ENCODE assay signal across 1 cellular context in genomic region chr5:151016700-151017099, GRCh38.
TF ChIP-seq lines count a peak whose summit lies in the region.

No MANE protein-coding gene starts in this region.

TF ChIP-seq in HepG2, 621 proteins besides CTCF, POLR2A, EP300 and RAD21 (continued from another document and continues in another):
- TF ChIP-seq, protein P1, sequence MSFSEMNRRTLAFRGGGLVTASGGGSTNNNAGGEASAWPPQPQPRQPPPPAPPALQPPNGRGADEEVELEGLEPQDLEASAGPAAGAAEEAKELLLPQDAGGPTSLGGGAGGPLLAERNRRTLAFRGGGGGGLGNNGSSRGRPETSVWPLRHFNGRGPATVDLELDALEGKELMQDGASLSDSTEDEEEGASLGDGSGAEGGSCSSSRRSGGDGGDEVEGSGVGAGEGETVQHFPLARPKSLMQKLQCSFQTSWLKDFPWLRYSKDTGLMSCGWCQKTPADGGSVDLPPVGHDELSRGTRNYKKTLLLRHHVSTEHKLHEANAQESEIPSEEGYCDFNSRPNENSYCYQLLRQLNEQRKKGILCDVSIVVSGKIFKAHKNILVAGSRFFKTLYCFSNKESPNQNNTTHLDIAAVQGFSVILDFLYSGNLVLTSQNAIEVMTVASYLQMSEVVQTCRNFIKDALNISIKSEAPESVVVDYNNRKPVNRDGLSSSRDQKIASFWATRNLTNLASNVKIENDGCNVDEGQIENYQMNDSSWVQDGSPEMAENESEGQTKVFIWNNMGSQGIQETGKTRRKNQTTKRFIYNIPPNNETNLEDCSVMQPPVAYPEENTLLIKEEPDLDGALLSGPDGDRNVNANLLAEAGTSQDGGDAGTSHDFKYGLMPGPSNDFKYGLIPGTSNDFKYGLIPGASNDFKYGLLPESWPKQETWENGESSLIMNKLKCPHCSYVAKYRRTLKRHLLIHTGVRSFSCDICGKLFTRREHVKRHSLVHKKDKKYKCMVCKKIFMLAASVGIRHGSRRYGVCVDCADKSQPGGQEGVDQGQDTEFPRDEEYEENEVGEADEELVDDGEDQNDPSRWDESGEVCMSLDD (CRISPR knock-in tag; IDR thresholded peaks at IDR 0.05; ENCODE audit: borderline replicate concordance), result no peak
- TF ChIP-seq GATAD2A (CRISPR knock-in tag; IDR thresholded peaks at IDR 0.05), result 0 out of 2 replicates have a peak, but pooled peaks have one; percentile 56
- no peak for TF ChIP-seq MXD4 (CRISPR knock-in tag; IDR thresholded peaks at IDR 0.05)
- no peak for TF ChIP-seq ZMYM3 (CRISPR knock-in tag; IDR thresholded peaks at IDR 0.05)
- TF ChIP-seq BATF2 (CRISPR knock-in tag; IDR thresholded peaks at IDR 0.05), result no peak
- 0 out of 2 replicates have a peak, but pooled peaks have one; percentile 9 for TF ChIP-seq CREM (IDR thresholded peaks at IDR 0.05)
- TF ChIP-seq CREM (CRISPR knock-in tag; IDR thresholded peaks at IDR 0.05), result no peak
- TF ChIP-seq ETV6 (CRISPR knock-in tag; conservative IDR thresholded peaks at IDR 0.05), result no peak
- no peak for TF ChIP-seq ZNF224 (CRISPR knock-in tag; IDR thresholded peaks at IDR 0.05)
- no peak for TF ChIP-seq ZNF879 (CRISPR knock-in tag; IDR thresholded peaks at IDR 0.05)
- TF ChIP-seq MTA1 (CRISPR knock-in tag; IDR thresholded peaks at IDR 0.05; ENCODE audit: borderline replicate concordance), result no peak
- TF ChIP-seq ZNF563 (CRISPR knock-in tag; IDR thresholded peaks at IDR 0.05), result no peak
- no peak for TF ChIP-seq SATB2 (CRISPR knock-in tag; IDR thresholded peaks at IDR 0.05)
- TF ChIP-seq, protein P2, sequence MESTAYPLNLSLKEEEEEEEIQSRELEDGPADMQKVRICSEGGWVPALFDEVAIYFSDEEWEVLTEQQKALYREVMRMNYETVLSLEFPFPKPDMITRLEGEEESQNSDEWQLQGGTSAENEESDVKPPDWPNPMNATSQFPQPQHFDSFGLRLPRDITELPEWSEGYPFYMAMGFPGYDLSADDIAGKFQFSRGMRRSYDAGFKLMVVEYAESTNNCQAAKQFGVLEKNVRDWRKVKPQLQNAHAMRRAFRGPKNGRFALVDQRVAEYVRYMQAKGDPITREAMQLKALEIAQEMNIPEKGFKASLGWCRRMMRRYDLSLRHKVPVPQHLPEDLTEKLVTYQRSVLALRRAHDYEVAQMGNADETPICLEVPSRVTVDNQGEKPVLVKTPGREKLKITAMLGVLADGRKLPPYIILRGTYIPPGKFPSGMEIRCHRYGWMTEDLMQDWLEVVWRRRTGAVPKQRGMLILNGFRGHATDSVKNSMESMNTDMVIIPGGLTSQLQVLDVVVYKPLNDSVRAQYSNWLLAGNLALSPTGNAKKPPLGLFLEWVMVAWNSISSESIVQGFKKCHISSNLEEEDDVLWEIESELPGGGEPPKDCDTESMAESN (CRISPR knock-in tag; conservative IDR thresholded peaks at IDR 0.05), result no peak
- TF ChIP-seq, protein P3, sequence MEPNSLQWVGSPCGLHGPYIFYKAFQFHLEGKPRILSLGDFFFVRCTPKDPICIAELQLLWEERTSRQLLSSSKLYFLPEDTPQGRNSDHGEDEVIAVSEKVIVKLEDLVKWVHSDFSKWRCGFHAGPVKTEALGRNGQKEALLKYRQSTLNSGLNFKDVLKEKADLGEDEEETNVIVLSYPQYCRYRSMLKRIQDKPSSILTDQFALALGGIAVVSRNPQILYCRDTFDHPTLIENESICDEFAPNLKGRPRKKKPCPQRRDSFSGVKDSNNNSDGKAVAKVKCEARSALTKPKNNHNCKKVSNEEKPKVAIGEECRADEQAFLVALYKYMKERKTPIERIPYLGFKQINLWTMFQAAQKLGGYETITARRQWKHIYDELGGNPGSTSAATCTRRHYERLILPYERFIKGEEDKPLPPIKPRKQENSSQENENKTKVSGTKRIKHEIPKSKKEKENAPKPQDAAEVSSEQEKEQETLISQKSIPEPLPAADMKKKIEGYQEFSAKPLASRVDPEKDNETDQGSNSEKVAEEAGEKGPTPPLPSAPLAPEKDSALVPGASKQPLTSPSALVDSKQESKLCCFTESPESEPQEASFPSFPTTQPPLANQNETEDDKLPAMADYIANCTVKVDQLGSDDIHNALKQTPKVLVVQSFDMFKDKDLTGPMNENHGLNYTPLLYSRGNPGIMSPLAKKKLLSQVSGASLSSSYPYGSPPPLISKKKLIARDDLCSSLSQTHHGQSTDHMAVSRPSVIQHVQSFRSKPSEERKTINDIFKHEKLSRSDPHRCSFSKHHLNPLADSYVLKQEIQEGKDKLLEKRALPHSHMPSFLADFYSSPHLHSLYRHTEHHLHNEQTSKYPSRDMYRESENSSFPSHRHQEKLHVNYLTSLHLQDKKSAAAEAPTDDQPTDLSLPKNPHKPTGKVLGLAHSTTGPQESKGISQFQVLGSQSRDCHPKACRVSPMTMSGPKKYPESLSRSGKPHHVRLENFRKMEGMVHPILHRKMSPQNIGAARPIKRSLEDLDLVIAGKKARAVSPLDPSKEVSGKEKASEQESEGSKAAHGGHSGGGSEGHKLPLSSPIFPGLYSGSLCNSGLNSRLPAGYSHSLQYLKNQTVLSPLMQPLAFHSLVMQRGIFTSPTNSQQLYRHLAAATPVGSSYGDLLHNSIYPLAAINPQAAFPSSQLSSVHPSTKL (CRISPR knock-in tag; IDR thresholded peaks at IDR 0.05), result peak; percentile 36; the same call in 1 of the 2 replicates
- TF ChIP-seq ZKSCAN5 (CRISPR knock-in tag; IDR thresholded peaks at IDR 0.05), result no peak
- no peak for TF ChIP-seq GPBP1L1 (CRISPR knock-in tag; IDR thresholded peaks at IDR 0.05)
- TF ChIP-seq TAF15 (IDR thresholded peaks at IDR 0.05; ENCODE audit: low read depth, low read length, poor library complexity, severe bottlenecking), result no peak
- TF ChIP-seq ZSCAN12 (CRISPR knock-in tag; IDR thresholded peaks at IDR 0.05), result no peak
- peak; percentile 39; the same call in 1 of the 2 replicates for TF ChIP-seq TCF7 (IDR thresholded peaks at IDR 0.05; ENCODE audit: low read depth)
- no peak for TF ChIP-seq ZNF558 (CRISPR knock-in tag; IDR thresholded peaks at IDR 0.05; ENCODE audit: borderline replicate concordance)
- no peak for TF ChIP-seq PHF8 (CRISPR knock-in tag; IDR thresholded peaks at IDR 0.05)
- TF ChIP-seq ZNF331 (CRISPR knock-in tag; IDR thresholded peaks at IDR 0.05), result no peak
- no peak for TF ChIP-seq NR0B2 (CRISPR knock-in tag; IDR thresholded peaks at IDR 0.05)
- no peak for TF ChIP-seq ZNF160 (CRISPR knock-in tag; IDR thresholded peaks at IDR 0.05)
- no peak for TF ChIP-seq TMF1 (CRISPR knock-in tag; IDR thresholded peaks at IDR 0.05; ENCODE audit: low read depth)
- no peak for TF ChIP-seq TOPORS (CRISPR knock-in tag; IDR thresholded peaks at IDR 0.05)
- no peak for TF ChIP-seq HDAC1 (CRISPR knock-in tag; IDR thresholded peaks at IDR 0.05)
- TF ChIP-seq, protein P4, sequence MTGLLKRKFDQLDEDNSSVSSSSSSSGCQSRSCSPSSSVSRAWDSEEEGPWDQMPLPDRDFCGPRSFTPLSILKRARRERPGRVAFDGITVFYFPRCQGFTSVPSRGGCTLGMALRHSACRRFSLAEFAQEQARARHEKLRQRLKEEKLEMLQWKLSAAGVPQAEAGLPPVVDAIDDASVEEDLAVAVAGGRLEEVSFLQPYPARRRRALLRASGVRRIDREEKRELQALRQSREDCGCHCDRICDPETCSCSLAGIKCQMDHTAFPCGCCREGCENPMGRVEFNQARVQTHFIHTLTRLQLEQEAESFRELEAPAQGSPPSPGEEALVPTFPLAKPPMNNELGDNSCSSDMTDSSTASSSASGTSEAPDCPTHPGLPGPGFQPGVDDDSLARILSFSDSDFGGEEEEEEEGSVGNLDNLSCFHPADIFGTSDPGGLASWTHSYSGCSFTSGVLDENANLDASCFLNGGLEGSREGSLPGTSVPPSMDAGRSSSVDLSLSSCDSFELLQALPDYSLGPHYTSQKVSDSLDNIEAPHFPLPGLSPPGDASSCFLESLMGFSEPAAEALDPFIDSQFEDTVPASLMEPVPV (CRISPR knock-in tag; IDR thresholded peaks at IDR 0.05), result no peak
- no peak for TF ChIP-seq PHF5A (CRISPR knock-in tag; IDR thresholded peaks at IDR 0.05; ENCODE audit: low read depth, unreplicated experiment)
- TF ChIP-seq CEBPG (CRISPR knock-in tag; IDR thresholded peaks at IDR 0.05), result peak; percentile 78
- TF ChIP-seq ATF7-NPFF (CRISPR knock-in tag; IDR thresholded peaks at IDR 0.05; ENCODE audit: low read depth), result no peak
- TF ChIP-seq PCBP2 (optimal IDR thresholded peaks at IDR 0.05; ENCODE audit: low read depth, low read length, poor library complexity, severe bottlenecking), result no peak
- no peak for TF ChIP-seq SYNCRIP (IDR thresholded peaks at IDR 0.05; ENCODE audit: insufficient read depth, low read depth, low read length)
- TF ChIP-seq PBX3 (CRISPR knock-in tag; IDR thresholded peaks at IDR 0.05; ENCODE audit: borderline replicate concordance), result no peak
- TF ChIP-seq PRPF4 (IDR thresholded peaks at IDR 0.05; ENCODE audit: low read depth, low read length, poor library complexity, severe bottlenecking), result no peak
- no peak for TF ChIP-seq ZNF598 (CRISPR knock-in tag; IDR thresholded peaks at IDR 0.05; ENCODE audit: borderline replicate concordance)
- TF ChIP-seq ZNF432 (CRISPR knock-in tag; IDR thresholded peaks at IDR 0.05; ENCODE audit: borderline replicate concordance), result no peak
- TF ChIP-seq ZNF430 (CRISPR knock-in tag; IDR thresholded peaks at IDR 0.05), result 0 out of 2 replicates have a peak, but pooled peaks have one; percentile 23
- no peak for TF ChIP-seq TRIM24 (CRISPR knock-in tag; IDR thresholded peaks at IDR 0.05)
- no peak for TF ChIP-seq HNRNPK (IDR thresholded peaks at IDR 0.05; ENCODE audit: low read depth, low read length, poor library complexity, severe bottlenecking)
- no peak for TF ChIP-seq TEF (CRISPR knock-in tag; IDR thresholded peaks at IDR 0.05)
- TF ChIP-seq KDM1A (CRISPR knock-in tag; IDR thresholded peaks at IDR 0.05), result no peak
- TF ChIP-seq HOXD1 (CRISPR knock-in tag; IDR thresholded peaks at IDR 0.05), result no peak
- no peak for TF ChIP-seq ZNF510 (CRISPR knock-in tag; IDR thresholded peaks at IDR 0.05; ENCODE audit: low read depth)
- no peak for TF ChIP-seq ZNF580 (CRISPR knock-in tag; IDR thresholded peaks at IDR 0.05; ENCODE audit: borderline replicate concordance, low read depth)
- TF ChIP-seq ZNF605 (CRISPR knock-in tag; IDR thresholded peaks at IDR 0.05), result 0 out of 2 replicates have a peak, but pooled peaks have one; percentile 22
- TF ChIP-seq BORCS8-MEF2B (CRISPR knock-in tag; IDR thresholded peaks at IDR 0.05), result no peak
- TF ChIP-seq, protein P5, sequence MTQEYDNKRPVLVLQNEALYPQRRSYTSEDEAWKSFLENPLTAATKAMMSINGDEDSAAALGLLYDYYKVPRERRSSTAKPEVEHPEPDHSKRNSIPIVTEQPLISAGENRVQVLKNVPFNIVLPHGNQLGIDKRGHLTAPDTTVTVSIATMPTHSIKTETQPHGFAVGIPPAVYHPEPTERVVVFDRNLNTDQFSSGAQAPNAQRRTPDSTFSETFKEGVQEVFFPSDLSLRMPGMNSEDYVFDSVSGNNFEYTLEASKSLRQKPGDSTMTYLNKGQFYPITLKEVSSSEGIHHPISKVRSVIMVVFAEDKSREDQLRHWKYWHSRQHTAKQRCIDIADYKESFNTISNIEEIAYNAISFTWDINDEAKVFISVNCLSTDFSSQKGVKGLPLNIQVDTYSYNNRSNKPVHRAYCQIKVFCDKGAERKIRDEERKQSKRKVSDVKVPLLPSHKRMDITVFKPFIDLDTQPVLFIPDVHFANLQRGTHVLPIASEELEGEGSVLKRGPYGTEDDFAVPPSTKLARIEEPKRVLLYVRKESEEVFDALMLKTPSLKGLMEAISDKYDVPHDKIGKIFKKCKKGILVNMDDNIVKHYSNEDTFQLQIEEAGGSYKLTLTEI (CRISPR knock-in tag; conservative IDR thresholded peaks at IDR 0.05), result no peak
- TF ChIP-seq, protein P6, sequence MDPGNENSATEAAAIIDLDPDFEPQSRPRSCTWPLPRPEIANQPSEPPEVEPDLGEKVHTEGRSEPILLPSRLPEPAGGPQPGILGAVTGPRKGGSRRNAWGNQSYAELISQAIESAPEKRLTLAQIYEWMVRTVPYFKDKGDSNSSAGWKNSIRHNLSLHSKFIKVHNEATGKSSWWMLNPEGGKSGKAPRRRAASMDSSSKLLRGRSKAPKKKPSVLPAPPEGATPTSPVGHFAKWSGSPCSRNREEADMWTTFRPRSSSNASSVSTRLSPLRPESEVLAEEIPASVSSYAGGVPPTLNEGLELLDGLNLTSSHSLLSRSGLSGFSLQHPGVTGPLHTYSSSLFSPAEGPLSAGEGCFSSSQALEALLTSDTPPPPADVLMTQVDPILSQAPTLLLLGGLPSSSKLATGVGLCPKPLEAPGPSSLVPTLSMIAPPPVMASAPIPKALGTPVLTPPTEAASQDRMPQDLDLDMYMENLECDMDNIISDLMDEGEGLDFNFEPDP (CRISPR knock-in tag; conservative IDR thresholded peaks at IDR 0.05), result no peak
- no peak for TF ChIP-seq MBNL3 (CRISPR knock-in tag; conservative IDR thresholded peaks at IDR 0.05)
